In genomic region chr10:30695481-30696224, GRCh38 we compare ENCODE assay signal across 8 cellular contexts.
DNase-seq lines count a peak whose midpoint lies in the region; ATAC-seq, FAIRE-seq and TF ChIP-seq lines count a peak whose summit lies in the region.
"Not testable (repeated sequence)": the region's sequence is repeated elsewhere in the genome, so short reads cannot be mapped to it uniquely, and the experiment has no call there.

No MANE protein-coding gene starts in this region.

- not testable (repeated sequence) for H3K9me3 Mint-ChIP-seq in activated CD8-positive, alpha-beta T cell treated with anti-CD3 and anti-CD28 coated beads for 36 hours; naive thymus-derived CD8-positive, alpha-beta T cell

- H3K4me3 Mint-ChIP-seq in activated CD8-positive, alpha-beta T cell treated with anti-CD3 and anti-CD28 coated beads for 36 hours, result peak overlapping the region; percentile 24
- peak overlapping the region in 9 of 10 donors; percentile 9 to 78 (median 68) for H3K4me3 Mint-ChIP-seq in naive thymus-derived CD8-positive, alpha-beta T cell

- in situ Hi-C loops in ACHN (cut with HindIII; ENCODE audit: low pct_ligation_motif_present, low pct_unique_long_range_greater_than_20kb, low sequenced_read_pairs), result not testable (repeated sequence)

- peak; percentile 88 for ATAC-seq in activated CD8-positive, alpha-beta T cell treated with anti-CD3 and anti-CD28 coated beads for 36 hours
- peak; percentile 89 to 90 for ATAC-seq in naive thymus-derived CD8-positive, alpha-beta T cell

- intact Hi-C loops in activated CD8-positive, alpha-beta T cell treated with anti-CD3 and anti-CD28 coated beads for 36 hours (cut with micrococcal nuclease), result loop anchor here (1.0 kb wide), 1 partner anchor 9 kb away; no protein-coding TSS in a partner anchor

- H3K4me3 ChIP-seq in epithelial cell of esophagus (ENCODE audit: low read length), result not testable (repeated sequence)

- peaks cover 14% of the 10 kb centered on the region for H3K36me3 Mint-ChIP-seq in activated CD8-positive, alpha-beta T cell treated with anti-CD3 and anti-CD28 coated beads for 36 hours (ENCODE audit: low read depth)
- not testable (repeated sequence) for H3K36me3 Mint-ChIP-seq in naive thymus-derived CD8-positive, alpha-beta T cell

- not testable (repeated sequence) for H3K27me3 Mint-ChIP-seq in activated CD8-positive, alpha-beta T cell treated with anti-CD3 and anti-CD28 coated beads for 36 hours; naive thymus-derived CD8-positive, alpha-beta T cell

- peak overlapping the region; percentile 79 for H3K27ac Mint-ChIP-seq in activated CD8-positive, alpha-beta T cell treated with anti-CD3 and anti-CD28 coated beads for 36 hours
- peak overlapping the region; percentile 34 to 85 (median 72) for H3K27ac Mint-ChIP-seq in naive thymus-derived CD8-positive, alpha-beta T cell

- TF ChIP-seq CTCF in activated CD8-positive, alpha-beta T cell treated with anti-CD3 and anti-CD28 coated beads for 36 hours (IDR thresholded peaks at IDR 0.05), result peak; percentile 7
- TF ChIP-seq CTCF in epithelial cell of esophagus (IDR thresholded peaks at IDR 0.05; ENCODE audit: insufficient read depth, low read depth, low read length, missing control alignments), result not testable (repeated sequence)

- POLR2A ChIA-PET in activated CD8-positive, alpha-beta T cell treated with anti-CD3 and anti-CD28 coated beads for 36 hours (lab: Charles Lee), result interaction anchor here (0.6 to 1.8 kb wide), 3 partner anchors 10 to 1009 kb away, joined by 3 to 7 read pairs (median 3); partner anchors contain the start of gene ZEB1
- POLR2A ChIA-PET in naive thymus-derived CD8-positive, alpha-beta T cell (lab: Charles Lee), result interaction anchor here (2.5 kb wide), 1 partner anchor 10 kb away, joined by 11 read pairs; no protein-coding TSS in a partner anchor

- FAIRE-seq in HTR-8/SVneo (lab: Jason Lieb, UNC), result peak; percentile 91

- peaks cover 57% of the 10 kb centered on the region for H3K4me1 Mint-ChIP-seq in activated CD8-positive, alpha-beta T cell treated with anti-CD3 and anti-CD28 coated beads for 36 hours (ENCODE audit: low read depth)
- H3K4me1 Mint-ChIP-seq in naive thymus-derived CD8-positive, alpha-beta T cell, result peaks cover 23 to 52% (median 47%) of the 10 kb centered on the region in 4 donors

- CTCF ChIA-PET in activated CD8-positive, alpha-beta T cell treated with anti-CD3 and anti-CD28 coated beads for 36 hours (lab: Charles Lee), result interaction anchor here (1.3 to 4.5 kb wide), 5 partner anchors 9 to 88 kb away, joined by 3 to 42 read pairs (median 3); no protein-coding TSS in a partner anchor

- peak; percentile 62 for DNase-seq in ACHN
- DNase-seq in HTR-8/SVneo (ENCODE audit: insufficient read length, low spot score), result not testable (repeated sequence)
- DNase-seq in T follicular helper cell (ENCODE audit: low read depth), result peak; percentile 48
- DNase-seq in activated CD8-positive, alpha-beta T cell treated with anti-CD3 and anti-CD28 coated beads for 36 hours, result peak; percentile 91
- DNase-seq in activated naive CD4-positive, alpha-beta T cell treated with Interleukin-2 at 50 U/mL for 16 hours, result peak; percentile 83
- peak; percentile 90 for DNase-seq in epithelial cell of esophagus (ENCODE audit: low read depth)
- peak in 8 of 10 donors; percentile 27 to 68 (median 38) for DNase-seq in naive thymus-derived CD8-positive, alpha-beta T cell
- DNase-seq in stimulated activated CD4-positive, alpha-beta T cell treated with anti-CD3 and anti-CD28 coated beads, TNF-alpha, amount 100 ng/mL, for 4 hours (ENCODE audit: low read depth in 3 of 3), result peak; percentile 49 to 65 (median 60)
